ENCODE assay signal across 1 cellular context in genomic region chrX:17000751-17001150, GRCh38.
TF ChIP-seq lines count a peak whose summit lies in the region.

No MANE protein-coding gene starts in this region.

TF ChIP-seq in HepG2, 621 proteins besides CTCF, POLR2A, EP300 and RAD21 (continued from another document):
- TF ChIP-seq MED1 (CRISPR knock-in tag; IDR thresholded peaks at IDR 0.05) (peak; percentile 41; the same call in 1 of the 2 replicates), ZFP41 (CRISPR knock-in tag; IDR thresholded peaks at IDR 0.05; ENCODE audit: borderline replicate concordance) (no peak), MEIS2 (CRISPR knock-in tag; IDR thresholded peaks at IDR 0.05) (no peak), FUBP1 (CRISPR knock-in tag; IDR thresholded peaks at IDR 0.05; ENCODE audit: borderline replicate concordance) (no peak), ZFX (CRISPR knock-in tag; IDR thresholded peaks at IDR 0.05; ENCODE audit: low read depth) (no peak), HOMEZ (CRISPR knock-in tag; IDR thresholded peaks at IDR 0.05; ENCODE audit: low read depth) (0 out of 2 replicates have a peak, but pooled peaks have one; percentile 26), FLYWCH1 (CRISPR knock-in tag; IDR thresholded peaks at IDR 0.05) (no peak), POGZ (CRISPR knock-in tag; IDR thresholded peaks at IDR 0.05) (0 out of 2 replicates have a peak, but pooled peaks have one; percentile 35), ZNF260 (CRISPR knock-in tag; IDR thresholded peaks at IDR 0.05; ENCODE audit: borderline replicate concordance, low read depth) (no peak), ATF1 (CRISPR knock-in tag; IDR thresholded peaks at IDR 0.05) (no peak), RORA (CRISPR knock-in tag; IDR thresholded peaks at IDR 0.05) (no peak), HOXD1 (CRISPR knock-in tag; IDR thresholded peaks at IDR 0.05) (no peak), FOXP1 (IDR thresholded peaks at IDR 0.05) (no peak), FOXP1 (CRISPR knock-in tag; IDR thresholded peaks at IDR 0.05) (no peak), HMG20A (CRISPR knock-in tag; IDR thresholded peaks at IDR 0.05; ENCODE audit: borderline replicate concordance) (no peak), ATF7 (IDR thresholded peaks at IDR 0.05) (peak; percentile 21; the same call in 1 of the 2 replicates), ATF7 (CRISPR knock-in tag; IDR thresholded peaks at IDR 0.05) (no peak), ZSCAN30 (CRISPR knock-in tag; IDR thresholded peaks at IDR 0.05) (no peak), HDAC1 (CRISPR knock-in tag; IDR thresholded peaks at IDR 0.05) (peak; percentile 41; the same call in 1 of the 2 replicates), ZNF484 (CRISPR knock-in tag; IDR thresholded peaks at IDR 0.05; ENCODE audit: borderline replicate concordance, low read depth) (no peak), PAXIP1 (CRISPR knock-in tag; conservative IDR thresholded peaks at IDR 0.05) (peak; percentile 72), RAD51 (IDR thresholded peaks at IDR 0.05; ENCODE audit: borderline replicate concordance) (no peak), ZNF282 (IDR thresholded peaks at IDR 0.05; ENCODE audit: partially characterized antibody) (no peak), GABPA (IDR thresholded peaks at IDR 0.05; ENCODE audit: low read depth, low read length) (no peak), GABPA (CRISPR knock-in tag; IDR thresholded peaks at IDR 0.05; ENCODE audit: low read depth) (no peak), IRF1 (CRISPR knock-in tag; IDR thresholded peaks at IDR 0.05; ENCODE audit: low read depth) (no peak), GMEB1 (CRISPR knock-in tag; IDR thresholded peaks at IDR 0.05; ENCODE audit: borderline replicate concordance) (no peak), ZNF362 (CRISPR knock-in tag; IDR thresholded peaks at IDR 0.05; ENCODE audit: borderline replicate concordance) (no peak)
TF ChIP-seq in HepG2: peak in this region for 15.
